19 cellular contexts compared by ENCODE assay signal in the genomic region with DNA sequence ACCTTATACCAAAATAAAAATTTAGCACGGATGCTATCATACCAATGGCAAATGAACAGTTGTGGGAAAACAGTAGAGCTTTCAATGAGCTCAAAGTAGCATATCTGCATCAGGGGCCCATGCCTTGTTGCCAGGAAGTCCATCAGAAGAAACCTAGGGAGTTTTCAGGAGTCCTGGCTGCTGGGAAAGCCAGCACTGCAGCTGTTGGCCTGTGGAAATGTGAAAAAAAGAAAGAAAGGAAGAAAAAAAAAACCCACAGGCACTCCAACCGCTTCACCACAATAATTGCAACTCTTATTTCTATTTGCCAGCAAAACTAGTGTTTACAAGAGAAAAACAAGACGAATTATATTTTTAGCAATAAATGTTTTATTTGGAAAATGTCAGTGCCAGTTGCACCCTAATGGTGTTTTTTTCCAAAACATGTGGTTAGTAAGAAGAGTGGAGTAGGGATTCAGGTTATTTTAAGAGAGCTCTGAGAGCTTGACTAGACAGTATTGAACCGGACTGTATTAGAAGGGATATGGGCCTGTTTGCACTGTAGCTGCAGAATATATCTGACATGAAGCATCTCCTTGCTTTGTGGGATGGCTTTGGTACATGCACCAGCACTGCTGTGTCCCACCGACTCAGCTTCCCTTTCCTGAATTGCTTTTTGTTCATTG.
"Had no signal": no experiment of that assay in that cellular context is flagged by ENCODE, and none has a peak within 500 bp of the region (broad histone marks: within the 10 kb centered on the region; RNA-seq: fewer than 3 reads in every experiment).

No MANE protein-coding gene starts in this region.

- H3K36me3 ChIP-seq: cardiac muscle cell, colonic mucosa, heart right ventricle, pancreas, right lobe of liver, thoracic aorta, transverse colon had no signal

- H3K27ac ChIP-seq: cardiac muscle cell, colonic mucosa, pancreas, skin epidermis, thoracic aorta, transverse colon had no signal

- H3K4me3 ChIP-seq: cardiac muscle cell, colonic mucosa, heart right ventricle, pancreas, right lobe of liver, skin epidermis, thoracic aorta, transverse colon had no signal

- H3K4me1 ChIP-seq: colonic mucosa, pancreas, transverse colon had no signal

- ATAC-seq: natural killer cell; pancreas; stimulated activated naive B cell treated with anti-CD40 and anti-IgM and Interleukin-4, amounts not matched to agents 10 μg/mL and 1 μg/mL and 100 μg/mL, for 72 hours; stimulated activated naive CD8-positive, alpha-beta T cell treated with anti-CD3 and anti-CD28 coated beads, Interleukin-15, amount 100 ng/mL, for 72 hours had no signal

- H3K9me3 ChIP-seq: colonic mucosa, heart right ventricle, pancreas, right lobe of liver, thoracic aorta, transverse colon had no signal

- DNase-seq: cerebellar nuclear complex; colonic mucosa; dermis blood vessel endothelial cell; erythroblast; heart right ventricle; immature natural killer cell; mesendoderm; natural killer cell; nucleus accumbens; pancreas; stimulated activated CD4-positive, alpha-beta T cell treated with anti-CD3 and anti-CD28 coated beads, Interleukin-2, amount 100 ng/mL, for 24 hours; stimulated activated CD4-positive, alpha-beta T cell treated with anti-CD3 and anti-CD28 coated beads, Interleukin-4, amount 100 ng/mL, for 4 hours; stimulated activated naive B cell treated with anti-CD40 and anti-IgM and Interleukin-4, amounts not matched to agents 10 μg/mL and 1 μg/mL and 100 μg/mL, for 72 hours; stimulated activated naive CD8-positive, alpha-beta T cell treated with anti-CD3 and anti-CD28 coated beads, Interleukin-15, amount 100 ng/mL, for 72 hours; transverse colon had no signal
